In the genomic region with DNA sequence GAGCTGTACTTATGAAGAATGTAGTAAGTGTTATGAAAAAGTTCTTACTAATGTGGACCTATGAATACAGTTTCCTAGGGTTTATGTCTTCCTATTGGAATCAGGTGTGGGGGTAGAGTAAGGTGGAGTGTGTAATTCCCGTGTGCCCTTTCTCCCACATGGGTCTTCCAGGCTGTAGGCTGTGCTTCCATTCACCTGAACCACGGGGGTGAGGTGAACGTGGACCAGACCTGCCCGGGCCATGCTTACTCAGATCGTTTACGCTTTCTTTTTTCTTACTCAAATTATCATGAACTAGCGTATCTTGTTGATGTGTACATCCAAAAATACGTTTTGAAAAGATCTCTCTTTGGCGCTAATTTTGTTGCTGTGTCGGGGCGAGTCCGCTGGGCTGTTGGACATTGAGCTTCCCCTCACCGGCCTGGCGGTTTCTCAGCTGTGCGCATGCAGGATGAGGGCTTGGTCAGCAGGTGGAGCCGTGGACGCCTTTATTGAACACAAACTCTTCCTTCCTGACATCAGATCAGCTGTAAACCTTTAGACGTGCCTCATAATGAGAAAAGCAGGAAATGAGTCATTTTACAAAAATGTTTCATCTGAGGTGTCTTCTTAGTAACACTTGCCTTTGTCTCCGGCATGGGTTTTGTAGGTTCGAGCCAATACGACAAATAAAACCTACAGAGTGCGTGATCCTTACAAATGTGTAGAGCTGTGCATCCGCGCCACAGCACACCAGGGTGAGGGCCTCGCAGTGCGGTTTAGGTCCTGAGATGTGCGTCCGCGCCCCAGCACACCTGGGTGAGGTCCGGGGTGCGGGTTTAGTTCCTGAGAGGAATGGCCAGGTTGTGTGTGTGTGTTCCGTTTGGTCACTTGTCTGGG, we compare ENCODE assay signal across 8 cellular contexts. TPM values are rescaled to one million over a fixed set of nuclear protein-coding genes. Genes with fewer than 3 reads are reported as not detected.
A peak's percentile ranks its signal among the peaks of the same experiment; 100 is the strongest.
DNase-seq lines count a peak whose midpoint lies in the region; ATAC-seq, FAIRE-seq and TF ChIP-seq lines count a peak whose summit lies in the region.

No MANE protein-coding gene starts in this region.

- H3K36me3 ChIP-seq in BJ (ENCODE audit: control insufficient read depth, insufficient read depth, low read length) (peaks cover 20% of the 10 kb centered on the region), uterus (no peaks in the 10 kb centered on the region)

- POLR2A ChIA-PET in BJ (lab: Charles Lee) = no interaction called here

- FAIRE-seq in RCC 7860 (lab: Jason Lieb, UNC) = peak; percentile 41
- FAIRE-seq in frontal cortex (lab: Jason Lieb, UNC) = no peak

- intact Hi-C loops in posterior cingulate gyrus (cut with DNase I) = no loop called here
- intact Hi-C loops in uterus (cut with DNase I; ENCODE audit: low total_unique reads) = no loop called here

- no peaks in the 10 kb centered on the region for H3K4me1 ChIP-seq in uterus

- H3K4me3 ChIP-seq in BJ (ENCODE audit: low read depth, low read length) = no peak overlapping the region
- H3K4me3 ChIP-seq in uterus = no peak overlapping the region

- H3K27me3 ChIP-seq in BJ (ENCODE audit: control insufficient read depth, insufficient read depth, low read length) (no peaks in the 10 kb centered on the region), uterus (no peaks in the 10 kb centered on the region)

- H3K9me3 ChIP-seq in uterus = no peaks in the 10 kb centered on the region

- DNase-seq in BJ (ENCODE audit: low read depth) (peak; percentile 42), RCC 7860 (ENCODE audit: low spot score) (peak; percentile 83), frontal cortex (ENCODE audit: low spot score in 2 of 2) (peak; percentile 43 to 70), posterior cingulate gyrus (peak; percentile 43 to 95 (median 74)), uterus (peak; percentile 32 to 40)
- peak; percentile 52 to 54 for DNase-seq in activated T-helper 1 cell treated with anti-CD3 and anti-CD28 coated beads, Interleukin-2, amount 50 U/mL, for 16 hours (ENCODE audit: low read depth in 1 of 2, low spot score in 1 of 2)

- ATAC-seq in GM18861 (IDR thresholded peaks at IDR 0.05; ENCODE audit: unreplicated experiment) = peak; percentile 95
- ATAC-seq in HG03280 (IDR thresholded peaks at IDR 0.05; ENCODE audit: unreplicated experiment) = peak; percentile 96

- no peak overlapping the region for H3K27ac ChIP-seq in uterus

- CTCF ChIA-PET in BJ (lab: Yijun Ruan, JAX) = interaction anchor here (0.5 to 1.7 kb wide), 8 partner anchors 9 to 1938 kb away, joined by 3 to 7 read pairs (median 4); no protein-coding TSS in a partner anchor

- TF ChIP-seq POLR2A in uterus (IDR thresholded peaks at IDR 0.05) = no peak

- TF ChIP-seq CTCF in BJ (IDR thresholded peaks at IDR 0.05; ENCODE audit: insufficient read depth, low read depth, low read length) = peak; percentile 64
- peak in 3 of 4 experiments; percentile 22 to 47 (median 35) for TF ChIP-seq CTCF in uterus (IDR thresholded peaks at IDR 0.05)

RNA-seq across cellular contexts. Expression of a gene that starts 53.8 kb away (rescaled TPM):
- 10.9 and 12.7 TPM in 2 replicates for polyA plus RNA-seq in BJ (2011; rRNA removed)
- 24.4 and 25.7 TPM in 2 replicates for polyA minus RNA-seq in BJ (2011; rRNA and poly(A)+ RNA removed)
- total RNA-seq in frontal cortex (32.6 TPM), uterus (10 to 100 TPM in 2 of 4 donors, 1 to 10 TPM in 2; 1.3 to 21.7 (median 11.2) TPM)
